In the genomic region with DNA sequence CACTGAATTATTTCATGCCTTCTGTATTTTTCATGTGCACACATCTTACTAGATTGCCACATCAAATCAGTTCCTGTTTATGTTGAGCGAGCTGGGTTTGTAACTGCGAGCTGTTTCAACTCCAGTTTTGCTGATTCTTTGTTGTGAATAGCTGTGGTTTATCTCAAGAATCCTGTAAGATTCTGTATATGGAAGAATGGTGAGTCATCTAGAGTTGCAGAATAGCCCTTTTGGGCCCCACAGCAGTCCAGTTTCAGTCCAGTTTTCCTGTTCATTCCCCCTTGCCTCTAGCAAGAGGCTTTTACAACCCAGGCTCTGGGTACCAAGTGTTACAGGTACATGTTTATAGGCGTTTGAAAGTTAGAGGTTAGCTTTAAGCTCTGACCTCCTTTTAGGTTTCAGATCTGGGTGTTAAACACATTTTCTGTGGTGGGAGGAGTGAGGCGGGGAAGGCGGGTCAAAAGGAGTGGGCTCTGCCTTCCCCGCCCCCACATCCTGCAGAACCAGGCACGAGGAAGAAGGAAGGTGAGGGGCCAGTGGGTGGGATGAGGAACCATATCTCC, we compare ENCODE assay signal across 8 cellular contexts. TPM values are rescaled to one million over a fixed set of nuclear protein-coding genes. Genes with fewer than 3 reads are reported as not detected.
DNase-seq lines count a peak whose midpoint lies in the region; TF ChIP-seq lines count a peak whose summit lies in the region.

No MANE protein-coding gene starts in this region.

- H3K4me3 Mint-ChIP-seq in activated T-helper 1 cell treated with anti-CD3 and anti-CD28 coated beads, Interleukin-12 subunit alpha, Interleukin-12 subunit beta, Interleukin-2, Interleukin-4 antibody, amounts not matched to agents 30 ng/mL and 10 ng/mL and 1 ng/mL, durations not matched to agents 14 hours and 24 hours and 36 hours = peak overlapping the region; percentile 61

- H3K9me2 ChIP-seq in MM.1S (replicated peaks; ENCODE audit: insufficient read depth, low read length) = no peaks in the 10 kb centered on the region

- peak overlapping the region; percentile 25 for H3K4me3 ChIP-seq in MM.1S (ENCODE audit: low read length)
- peak overlapping the region in 1 of 2 donors; percentile 42 for H3K4me3 ChIP-seq in foreskin fibroblast (ENCODE audit: low read depth in 1 of 2, low read length in 2 of 2)

- CTCF ChIA-PET in GM10248 (lab: Yijun Ruan, JAX) = interaction anchor here (1.0 to 2.2 kb wide), 5 partner anchors 11 to 69 kb away, joined by 3 to 10 read pairs (median 5); no protein-coding TSS in a partner anchor

- DNase-seq in GM10248 (ENCODE audit: extremely low spot score) (peak; percentile 59), H4 (ENCODE audit: low spot score) (peak; percentile 99), MM.1S (peak; percentile 86), foreskin fibroblast (peak; percentile 89 to 91), pulmonary artery endothelial cell (ENCODE audit: low read depth, low spot score) (peak; percentile 41), NCI-H2171 (lab: John Stamatoyannopoulos, UW) (no peak), DMS53 (lab: John Stamatoyannopoulos, UW) (no peak)
- DNase-seq in activated T-helper 1 cell treated with anti-CD3 and anti-CD28 coated beads, Interleukin-12 subunit alpha, Interleukin-12 subunit beta, Interleukin-2, Interleukin-4 antibody, amounts not matched to agents 30 ng/mL and 10 ng/mL and 1 ng/mL, durations not matched to agents 14 hours and 24 hours and 36 hours (ENCODE audit: low spot score) = peak; percentile 39

- peak overlapping the region; percentile 4; the same call in 1 of the 2 replicates for H2AFZ ChIP-seq in MM.1S (ENCODE audit: low read length)

- no peak overlapping the region; the same call in 1 of the 2 replicates for H3K9ac ChIP-seq in MM.1S (ENCODE audit: low read length)

- H3K4me1 ChIP-seq in MM.1S (ENCODE audit: low read length) = peaks cover 32% of the 10 kb centered on the region

- H3K27ac ChIP-seq in MM.1S (ENCODE audit: low read length) = peak overlapping the region; percentile 77

- H4K20me1 ChIP-seq in MM.1S (ENCODE audit: insufficient read depth, low read length) = no peaks in the 10 kb centered on the region

- H3K9me3 Mint-ChIP-seq in activated T-helper 1 cell treated with anti-CD3 and anti-CD28 coated beads, Interleukin-12 subunit alpha, Interleukin-12 subunit beta, Interleukin-2, Interleukin-4 antibody, amounts not matched to agents 30 ng/mL and 10 ng/mL and 1 ng/mL, durations not matched to agents 14 hours and 24 hours and 36 hours = no peaks in the 10 kb centered on the region

- H3K27ac Mint-ChIP-seq in activated T-helper 1 cell treated with anti-CD3 and anti-CD28 coated beads, Interleukin-12 subunit alpha, Interleukin-12 subunit beta, Interleukin-2, Interleukin-4 antibody, amounts not matched to agents 30 ng/mL and 10 ng/mL and 1 ng/mL, durations not matched to agents 14 hours and 24 hours and 36 hours = peak overlapping the region; percentile 85

- no peaks in the 10 kb centered on the region for H3K9me3 ChIP-seq in MM.1S (replicated peaks; ENCODE audit: insufficient read depth, low read length)

- intact Hi-C loops in activated T-helper 1 cell treated with anti-CD3 and anti-CD28 coated beads, Interleukin-12 subunit alpha, Interleukin-12 subunit beta, Interleukin-2, Interleukin-4 antibody, amounts not matched to agents 30 ng/mL and 10 ng/mL and 1 ng/mL, durations not matched to agents 14 hours and 24 hours and 36 hours (cut with micrococcal nuclease) = loop anchor here (1.0 to 2.0 kb wide), 5 partner anchors 15 to 45 kb away; partner anchors contain the start of gene TBC1D14

- no peaks in the 10 kb centered on the region for H3K27me3 Mint-ChIP-seq in activated T-helper 1 cell treated with anti-CD3 and anti-CD28 coated beads, Interleukin-12 subunit alpha, Interleukin-12 subunit beta, Interleukin-2, Interleukin-4 antibody, amounts not matched to agents 30 ng/mL and 10 ng/mL and 1 ng/mL, durations not matched to agents 14 hours and 24 hours and 36 hours (ENCODE audit: insufficient read depth)

- POLR2A ChIA-PET in GM10248 (lab: Yijun Ruan, JAX) = interaction anchor here (1.2 kb wide), 1 partner anchor 25 kb away, joined by 3 read pairs; no protein-coding TSS in a partner anchor

- H3K36me3 ChIP-seq in MM.1S (replicated peaks; ENCODE audit: insufficient read depth, low read length) = no peaks in the 10 kb centered on the region

- peaks cover 53% of the 10 kb centered on the region for H3K4me1 Mint-ChIP-seq in activated T-helper 1 cell treated with anti-CD3 and anti-CD28 coated beads, Interleukin-12 subunit alpha, Interleukin-12 subunit beta, Interleukin-2, Interleukin-4 antibody, amounts not matched to agents 30 ng/mL and 10 ng/mL and 1 ng/mL, durations not matched to agents 14 hours and 24 hours and 36 hours (ENCODE audit: low read depth)

- TF ChIP-seq CTCF in GM10248 (IDR thresholded peaks at IDR 0.05; ENCODE audit: control extremely low read depth, extremely low read depth, low read depth, missing control alignments) (no peak), MM.1S (IDR thresholded peaks at IDR 0.05; ENCODE audit: low read length) (no peak), foreskin fibroblast (IDR thresholded peaks at IDR 0.05; ENCODE audit: low read depth, low read length) (no peak)

- H3K79me2 ChIP-seq in MM.1S (ENCODE audit: low read length) = peaks cover 50% of the 10 kb centered on the region

- H3K27me3 ChIP-seq in MM.1S (replicated peaks; ENCODE audit: insufficient read depth, low read length) = no peaks in the 10 kb centered on the region

- H3F3A ChIP-seq in MM.1S (ENCODE audit: insufficient read depth, low read length) = peaks cover 29% of the 10 kb centered on the region

- H3K36me3 Mint-ChIP-seq in activated T-helper 1 cell treated with anti-CD3 and anti-CD28 coated beads, Interleukin-12 subunit alpha, Interleukin-12 subunit beta, Interleukin-2, Interleukin-4 antibody, amounts not matched to agents 30 ng/mL and 10 ng/mL and 1 ng/mL, durations not matched to agents 14 hours and 24 hours and 36 hours (ENCODE audit: low read depth) = peaks cover 8% of the 10 kb centered on the region

- peak overlapping the region; percentile 89 for H3K4me2 ChIP-seq in MM.1S (ENCODE audit: low read depth, low read length)

RNA-seq across cellular contexts. Expression of gene TBC1D14, which starts 32.7 kb away (rescaled TPM):
- total RNA-seq in H4 (2014; rRNA removed; shearing (Covaris generic)) = 38.9 and 43.0 TPM in 2 replicates
- 58.1 and 59.7 TPM in 2 replicates for total RNA-seq in activated T-helper 1 cell treated with anti-CD3 and anti-CD28 coated beads, Interleukin-12 subunit alpha, Interleukin-12 subunit beta, Interleukin-2, Interleukin-4 antibody, amounts not matched to agents 30 ng/mL and 10 ng/mL and 1 ng/mL, durations not matched to agents 14 hours and 24 hours and 36 hours
- total RNA-seq in pulmonary artery endothelial cell = 33.6 and 36.7 TPM in 2 replicates

Comparison
In these comparisons a context has a peak if more than half of its experiments do, and no peak if none do; other contexts are left out.
1. DNase-seq: peak in GM10248 (single experiment), H4 (single experiment), MM.1S (single experiment), activated T-helper 1 cell treated with anti-CD3 and anti-CD28 coated beads, Interleukin-12 subunit alpha, Interleukin-12 subunit beta, Interleukin-2, Interleukin-4 antibody, amounts not matched to agents 30 ng/mL and 10 ng/mL and 1 ng/mL, durations not matched to agents 14 hours and 24 hours and 36 hours (single experiment), foreskin fibroblast (2 of 2) and pulmonary artery endothelial cell (single experiment); none in NCI-H2171 (single experiment) and DMS53 (single experiment).